ENCODE assay signal across 7 cellular contexts in the genomic region with DNA sequence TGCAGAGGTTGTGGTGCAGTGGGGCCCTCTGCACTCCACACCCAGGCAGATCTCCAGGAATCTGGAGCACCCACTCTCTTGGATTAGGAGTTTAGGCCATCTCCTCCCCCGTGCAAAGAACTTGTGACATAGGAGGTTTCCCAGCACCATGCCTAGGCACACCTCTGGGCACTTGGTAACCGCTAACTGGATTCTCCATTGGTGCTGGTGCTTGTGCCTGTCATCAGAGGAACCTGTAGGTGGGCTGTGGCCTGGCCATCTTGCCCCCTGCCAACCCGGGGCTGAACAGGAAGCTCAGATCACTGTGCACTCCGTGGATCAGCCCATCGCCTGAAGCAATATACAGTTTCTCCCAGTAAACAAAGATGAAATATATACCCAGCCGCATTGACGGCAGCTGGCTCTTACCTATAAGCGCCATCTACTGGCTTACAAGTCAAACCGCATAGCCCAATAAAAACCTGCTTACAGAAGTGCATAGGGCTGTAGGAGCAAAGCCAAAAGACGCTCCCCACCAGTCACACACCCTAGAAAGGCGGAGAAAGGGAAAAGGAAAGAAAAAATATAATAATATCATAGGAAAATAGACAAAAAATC. TPM values are rescaled to one million over a fixed set of nuclear protein-coding genes. Genes with fewer than 3 reads are reported as not detected.
DNase-seq lines count a peak whose midpoint lies in the region; ATAC-seq and TF ChIP-seq lines count a peak whose summit lies in the region.

No MANE protein-coding gene starts in this region.

- H3K27ac Mint-ChIP-seq in nephron progenitor cell, result no peak overlapping the region

- H4K20me1 ChIP-seq in DND-41 (ENCODE audit: insufficient read depth, low read length), result no peaks in the 10 kb centered on the region

- H3K27me3 ChIP-seq in DND-41 (ENCODE audit: insufficient read depth, low read length, poor library complexity) (no peaks in the 10 kb centered on the region), brain microvascular endothelial cell (replicated peaks) (no peaks in the 10 kb centered on the region)

- no peak overlapping the region for H3K4me2 ChIP-seq in DND-41 (ENCODE audit: insufficient read depth, low read length)

- no peaks in the 10 kb centered on the region for H3K36me3 ChIP-seq in DND-41 (ENCODE audit: insufficient read depth, low read length)
- H3K36me3 ChIP-seq in brain microvascular endothelial cell (replicated peaks), result no peaks in the 10 kb centered on the region

- peaks cover 3% of the 10 kb centered on the region for H3K27me3 Mint-ChIP-seq in nephron progenitor cell (ENCODE audit: low read depth, poor library complexity)

- no peaks in the 10 kb centered on the region for H3K4me1 Mint-ChIP-seq in nephron progenitor cell

- no peak overlapping the region for H3K4me3 ChIP-seq in DND-41 (ENCODE audit: low read depth in 1 of 2, low read length in 2 of 2)
- H3K4me3 ChIP-seq in brain microvascular endothelial cell (ENCODE audit: low read depth, low read length), result no peak overlapping the region

- H3K4me1 ChIP-seq in DND-41 (ENCODE audit: insufficient read depth, low read length), result no peaks in the 10 kb centered on the region

- peak; percentile 77 for ATAC-seq in DND-41 (ENCODE audit: insufficient read depth, low read depth)
- peak; percentile 92 for ATAC-seq in GM18909 (IDR thresholded peaks at IDR 0.05; ENCODE audit: poor library complexity, unreplicated experiment)
- peak; percentile 92 for ATAC-seq in HG03342 (IDR thresholded peaks at IDR 0.05; ENCODE audit: unreplicated experiment)
- ATAC-seq in omental fat pad (ENCODE audit: low FRiP score), result no peak

- H3K9me3 ChIP-seq in DND-41 (ENCODE audit: insufficient read depth, low read length, severe bottlenecking), result no peaks in the 10 kb centered on the region

- in situ Hi-C loops in brain microvascular endothelial cell (cut with HindIII; ENCODE audit: low pct_ligation_motif_present, low sequenced_read_pairs), result no loop called here

- peak; percentile 61 for TF ChIP-seq CTCF in DND-41 (IDR thresholded peaks at IDR 0.05; ENCODE audit: borderline replicate concordance, extremely low read depth, low read length, poor library complexity, severe bottlenecking)
- TF ChIP-seq CTCF in brain microvascular endothelial cell (IDR thresholded peaks at IDR 0.05; ENCODE audit: low read depth, low read length, missing control alignments), result peak; percentile 75
- TF ChIP-seq CTCF in nephron progenitor cell (IDR thresholded peaks at IDR 0.05), result peak; percentile 42
- no peak for TF ChIP-seq CTCF in omental fat pad (IDR thresholded peaks at IDR 0.05)

- peak; percentile 8 for DNase-seq in DND-41
- peak; percentile 77 for DNase-seq in NCI-H345 (lab: John Stamatoyannopoulos, UW)
- peak; percentile 16 for DNase-seq in brain microvascular endothelial cell
- DNase-seq in nephron progenitor cell, result peak; percentile 9
- no peak for DNase-seq in omental fat pad (ENCODE audit: low spot score)

- H3K36me3 Mint-ChIP-seq in nephron progenitor cell (ENCODE audit: low read depth), result no peaks in the 10 kb centered on the region

- H3K9ac ChIP-seq in DND-41 (ENCODE audit: low read depth, low read length), result no peak overlapping the region

- no peaks in the 10 kb centered on the region for H3K79me2 ChIP-seq in DND-41 (ENCODE audit: insufficient read depth, low read length)

- H3K4me3 Mint-ChIP-seq in nephron progenitor cell, result no peak overlapping the region

- H3K9me3 Mint-ChIP-seq in nephron progenitor cell, result peaks cover 38% of the 10 kb centered on the region

- no peak overlapping the region for H2AFZ ChIP-seq in DND-41 (ENCODE audit: low read depth, low read length)

- H3K27ac ChIP-seq in DND-41 (ENCODE audit: low read length), result no peak overlapping the region
- H3K27ac ChIP-seq in brain microvascular endothelial cell, result no peak overlapping the region

RNA-seq across cellular contexts. Expression of a gene that starts 19.1 kb away (rescaled TPM):
- not detected for total RNA-seq in omental fat pad

RNA-seq across cellular contexts. Expression of a gene that starts 43.5 kb away (rescaled TPM):
- total RNA-seq in omental fat pad, result under 1 TPM in 1 of 4 donors, not detected in 3; 0.19 TPM

Comparison
In these comparisons a context has a peak if more than half of its experiments do, and no peak if none do; other contexts are left out.
1. CTCF ChIP-seq: peak in DND-41 (single experiment), brain microvascular endothelial cell (single experiment) and nephron progenitor cell (single experiment); none in omental fat pad (0 of 3).